ENCODE assay signal across 32 cellular contexts in genomic region chr9:88501086-88501485, GRCh38. TPM values are rescaled to one million over a fixed set of nuclear protein-coding genes. Genes with fewer than 3 reads are reported as not detected.
"Had no signal": no experiment of that assay in that cellular context is flagged by ENCODE, and none has a peak within 500 bp of the region (broad histone marks: within the 10 kb centered on the region; RNA-seq: fewer than 3 reads in every experiment).

No MANE protein-coding gene starts in this region.

- H3K27ac ChIP-seq: ascending aorta, breast epithelium, cardiac muscle cell, esophagus muscularis mucosa, foreskin keratinocyte, gastrocnemius medialis, VCaP had no signal

- DNase-seq: activated CD4-positive, alpha-beta memory T cell treated with anti-CD3 and anti-CD28 coated beads, Interleukin-2, amount 10 ng/mL, durations not matched to agents 7 days and 5 days; activated CD4-positive, alpha-beta T cell treated with anti-CD3 and anti-CD28 coated beads for 1 hour; activated CD4-positive, alpha-beta T cell treated with anti-CD3 and anti-CD28 coated beads for 4 hours; activated CD4-positive, alpha-beta T cell treated with anti-CD3 and anti-CD28 coated beads, Interleukin-2, amount 10 ng/mL, durations not matched to agents 7 days and 5 days; activated CD4-positive, alpha-beta T cell treated with anti-CD3 and anti-CD28 coated beads, Interleukin-2, amount 50 U/mL, for 4 hours; activated CD8-positive, alpha-beta memory T cell treated with anti-CD3 and anti-CD28 coated beads, Interleukin-2, amount 50 U/mL, for 48 hours; activated gamma-delta T cell; activated naive CD4-positive, alpha-beta T cell; activated naive CD4-positive, alpha-beta T cell treated with anti-CD3 and anti-CD28 coated beads, Interleukin-2, amount 10 ng/mL, durations not matched to agents 7 days and 5 days; activated naive CD8-positive, alpha-beta T cell treated with anti-CD3 and anti-CD28 coated beads, Interleukin-2, amount 10 ng/mL, durations not matched to agents 7 days and 5 days; activated T-cell treated with anti-CD3 and anti-CD28 coated beads for 4 hours; activated T-cell treated with anti-CD3 and anti-CD28 coated beads, Interleukin-2, amount 50 U/mL, for 24 hours; activated T-cell treated with anti-CD3 and anti-CD28 coated beads, Interleukin-2, amount 50 U/mL, for 72 hours; central memory CD4-positive, alpha-beta T cell; cerebellar nuclear complex; cortex of kidney; dermis blood vessel endothelial cell; effector CD4-positive, alpha-beta T cell; effector memory CD8-positive, alpha-beta T cell; erythroblast; foreskin keratinocyte; gastrocnemius medialis; glutamatergic neuron; T-helper 1 cell; T-helper 17 cell had no signal

- ATAC-seq: activated naive CD4-positive, alpha-beta T cell treated with anti-CD3 and anti-CD28 coated beads, Interleukin-2, amount 50 U/mL, for 72 hours; activated T-cell treated with anti-CD3 and anti-CD28 coated beads, Interleukin-2, amount 50 U/mL, for 72 hours; effector memory CD8-positive, alpha-beta T cell; foreskin keratinocyte; gastrocnemius medialis; T-helper 17 cell; WTC11 had no signal

- H3K4me3 ChIP-seq: ascending aorta, breast epithelium, cardiac muscle cell, esophagus muscularis mucosa, gastrocnemius medialis had no signal

- H3K27me3 ChIP-seq: ascending aorta, breast epithelium, cardiac muscle cell, esophagus muscularis mucosa, foreskin keratinocyte, gastrocnemius medialis had no signal

- H3K4me1 ChIP-seq: ascending aorta, breast epithelium, esophagus muscularis mucosa, foreskin keratinocyte, gastrocnemius medialis had no signal

- H3K9me3 ChIP-seq: ascending aorta, breast epithelium, esophagus muscularis mucosa, gastrocnemius medialis had no signal

- H3K36me3 ChIP-seq: ascending aorta, breast epithelium, cardiac muscle cell, esophagus muscularis mucosa, gastrocnemius medialis had no signal

RNA-seq across cellular contexts. Expression of gene NXNL2, which starts 33.9 kb away (rescaled TPM):
- total RNA-seq: activated CD4-positive, alpha-beta memory T cell treated with anti-CD3 and anti-CD28 coated beads, Interleukin-2, amount 10 ng/mL, durations not matched to agents 7 days and 5 days; activated CD4-positive, alpha-beta T cell treated with anti-CD3 and anti-CD28 coated beads, Interleukin-2, amount 10 ng/mL, durations not matched to agents 7 days and 5 days; activated naive CD4-positive, alpha-beta T cell treated with anti-CD3 and anti-CD28 coated beads, Interleukin-2, amount 50 U/mL, for 72 hours; activated naive CD8-positive, alpha-beta T cell treated with anti-CD3 and anti-CD28 coated beads, Interleukin-2, amount 10 ng/mL, durations not matched to agents 7 days and 5 days; activated T-cell treated with anti-CD3 and anti-CD28 coated beads, Interleukin-2, amount 50 U/mL, for 72 hours; ascending aorta; cardiac muscle cell; dermis blood vessel endothelial cell; foreskin keratinocyte; gastrocnemius medialis; T-helper 17 cell had no signal
